1 cellular context compared by ENCODE assay signal in genomic region chr12:6603095-6603567, GRCh38.
TF ChIP-seq lines count a peak whose summit lies in the region.

No MANE protein-coding gene starts in this region.

TF ChIP-seq in endothelial cell of umbilical vein, 7 proteins besides CTCF, POLR2A, EP300 and RAD21:
- TF ChIP-seq FOS (IDR thresholded peaks at IDR 0.05; ENCODE audit: borderline replicate concordance, insufficient read depth, low read length) (no peak), MYC (IDR thresholded peaks at IDR 0.05; ENCODE audit: low read depth, low read length) (no peak), GATA2 (IDR thresholded peaks at IDR 0.05; ENCODE audit: insufficient read depth, insufficient read length, low read depth, low read length) (no peak), EZH2 (IDR thresholded peaks at IDR 0.05; ENCODE audit: borderline replicate concordance, low read depth, low read length, severe bottlenecking) (no peak), JUN (IDR thresholded peaks at IDR 0.05; ENCODE audit: borderline replicate concordance, insufficient read depth, insufficient read length, low read depth) (no peak), POLR2AphosphoS5 (IDR thresholded peaks at IDR 0.05; ENCODE audit: insufficient read depth, low read depth, low read length) (no peak)
- TF ChIP-seq, protein P1, sequence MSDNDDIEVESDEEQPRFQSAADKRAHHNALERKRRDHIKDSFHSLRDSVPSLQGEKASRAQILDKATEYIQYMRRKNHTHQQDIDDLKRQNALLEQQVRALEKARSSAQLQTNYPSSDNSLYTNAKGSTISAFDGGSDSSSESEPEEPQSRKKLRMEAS (IDR thresholded peaks at IDR 0.05; ENCODE audit: insufficient read depth, insufficient read length) = no peak
